Comparison of ENCODE assay signal across 10 cellular contexts in the genomic region with DNA sequence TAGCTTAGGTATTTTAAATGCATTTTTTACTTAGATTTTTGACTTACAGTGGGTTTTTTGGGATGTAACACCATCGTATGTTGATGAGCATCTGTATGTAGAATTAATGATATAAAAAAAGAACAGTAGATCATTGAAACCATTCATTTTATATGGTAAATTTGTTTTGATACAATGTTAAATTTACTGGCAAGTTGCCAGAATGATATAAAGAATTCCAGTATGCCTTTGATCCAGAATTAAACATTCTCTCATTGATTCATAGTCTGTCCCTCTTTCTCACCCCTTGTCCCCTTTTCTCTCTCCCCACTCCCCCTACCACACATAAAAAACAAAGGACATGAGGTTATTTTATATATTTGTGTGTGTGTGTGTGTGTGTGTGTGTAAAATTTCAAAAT. TPM values are rescaled to one million over a fixed set of nuclear protein-coding genes. Genes with fewer than 3 reads are reported as not detected.
"Had no signal": no experiment of that assay in that cellular context is flagged by ENCODE, and none has a peak within 500 bp of the region (broad histone marks: within the 10 kb centered on the region; RNA-seq: fewer than 3 reads in every experiment).

No MANE protein-coding gene starts in this region.

- H3K9me3 Mint-ChIP-seq: H9, HFFc6 had no signal

- H3K27ac Mint-ChIP-seq: H9, HFFc6 had no signal

- H3K4me1 Mint-ChIP-seq: H9 had no signal

- DNase-seq: GOT3, H9, HCEC 1CT, HFFc6, IMR-90, Kasumi-1, KG1 had no signal

- H3K4me3 Mint-ChIP-seq: H9, HFFc6 had no signal

- H3K27ac ChIP-seq: HL-60 had no signal

RNA-seq across cellular contexts. Expression of gene NMBR, which starts 45.4 kb away (rescaled TPM):
- total RNA-seq: H4, H9, HT1080, IMR-90 had no signal
- polyA plus RNA-seq: IMR-90 had no signal

RNA-seq across cellular contexts. Expression of gene GJE1, which starts 59.6 kb away (rescaled TPM):
- total RNA-seq: H4, H9, HFFc6, HT1080, IMR-90 had no signal
- polyA plus RNA-seq: IMR-90 had no signal
